8 cellular contexts compared by ENCODE assay signal in the genomic region with DNA sequence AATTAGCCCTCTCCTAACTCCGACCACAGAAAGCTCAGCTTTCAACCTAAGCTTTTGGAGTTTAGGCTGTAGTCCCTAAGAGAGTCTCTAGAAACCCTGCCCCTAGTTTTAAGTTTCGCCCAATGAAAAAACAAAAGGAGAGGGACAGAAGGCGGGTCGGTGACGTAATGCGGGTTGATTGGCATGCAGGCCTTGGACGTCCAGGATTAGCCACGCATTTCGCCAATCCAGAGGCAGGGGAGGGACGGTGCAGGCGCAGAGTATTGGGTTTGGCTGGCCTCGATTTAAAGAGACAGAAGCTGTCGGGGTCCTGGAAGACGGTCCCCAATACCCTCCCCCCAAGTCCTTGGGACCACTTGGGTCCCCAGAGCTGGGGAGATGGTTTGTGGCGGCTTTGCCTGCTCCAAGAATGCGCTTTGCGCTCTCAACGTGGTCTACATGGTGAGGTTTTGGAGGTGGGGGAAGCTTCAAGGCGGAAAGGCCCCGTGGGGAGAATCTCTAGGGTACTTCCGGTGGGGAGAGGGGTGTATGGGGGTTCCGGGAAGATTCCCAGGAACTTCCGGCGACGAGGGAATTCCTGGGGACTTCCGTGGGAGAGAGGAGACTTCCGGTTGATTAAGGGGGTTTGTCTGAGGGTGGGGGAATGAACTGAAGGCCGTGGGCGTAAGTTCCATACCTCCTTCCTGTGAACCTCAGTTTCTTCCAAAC. TPM values are rescaled to one million over a fixed set of nuclear protein-coding genes. Genes with fewer than 3 reads are reported as not detected.
DNase-seq lines count a peak whose midpoint lies in the region; ATAC-seq and TF ChIP-seq lines count a peak whose summit lies in the region.

A gene with protein sequence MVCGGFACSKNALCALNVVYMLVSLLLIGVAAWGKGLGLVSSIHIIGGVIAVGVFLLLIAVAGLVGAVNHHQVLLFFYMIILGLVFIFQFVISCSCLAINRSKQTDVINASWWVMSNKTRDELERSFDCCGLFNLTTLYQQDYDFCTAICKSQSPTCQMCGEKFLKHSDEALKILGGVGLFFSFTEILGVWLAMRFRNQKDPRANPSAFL (plus strand): TSS at position 263 of the 708 bp plus-strand sequence. CDS start 116 bp downstream, at position 379.

- no peak for TF ChIP-seq CTCF in DND-41 (IDR thresholded peaks at IDR 0.05; ENCODE audit: borderline replicate concordance, extremely low read depth, low read length, poor library complexity, severe bottlenecking)
- no peak for TF ChIP-seq CTCF in GM23338 (conservative IDR thresholded peaks at IDR 0.05; ENCODE audit: low read depth in 2 of 2)
- TF ChIP-seq CTCF in esophagus squamous epithelium (IDR thresholded peaks at IDR 0.05) = peak in 3 of 6 experiments; percentile 12 to 33 (median 19)

- H3K27me3 ChIP-seq in DND-41 (ENCODE audit: insufficient read depth, low read length, poor library complexity) = no peaks in the 10 kb centered on the region
- H3K27me3 ChIP-seq in GM23338 (ENCODE audit: insufficient read depth) = peaks cover 40% of the 10 kb centered on the region
- H3K27me3 ChIP-seq in esophagus squamous epithelium = peaks cover 0 to 24% (median under 1%) of the 10 kb centered on the region in 4 donors
- peaks cover 5% of the 10 kb centered on the region for H3K27me3 ChIP-seq in muscle layer of duodenum (ENCODE audit: low read depth, low read length)

- peaks cover 35% of the 10 kb centered on the region for H3F3A ChIP-seq in GM23338 (replicated peaks; ENCODE audit: low read depth)

- 1 to 2% methylated on average over 19 to 21 of the region's 29 CpGs for WGBS in esophagus squamous epithelium, 2 donors

- H3K36me3 Mint-ChIP-seq in GM23338 (ENCODE audit: low read depth) = peaks cover 42% of the 10 kb centered on the region
- H3K36me3 Mint-ChIP-seq in activated T-helper 1 cell treated with anti-CD3 and anti-CD28 coated beads, Interleukin-12 subunit alpha, Interleukin-12 subunit beta, Interleukin-2, Interleukin-4 antibody, amounts not matched to agents 30 ng/mL and 10 ng/mL and 1 ng/mL, durations not matched to agents 14 hours and 24 hours and 36 hours (ENCODE audit: low read depth) = peaks cover 24% of the 10 kb centered on the region

- H3K27ac Mint-ChIP-seq in GM23338 = peak within 1 kb of the TSS; percentile 99
- H3K27ac Mint-ChIP-seq in activated T-helper 1 cell treated with anti-CD3 and anti-CD28 coated beads, Interleukin-12 subunit alpha, Interleukin-12 subunit beta, Interleukin-2, Interleukin-4 antibody, amounts not matched to agents 30 ng/mL and 10 ng/mL and 1 ng/mL, durations not matched to agents 14 hours and 24 hours and 36 hours = peak within 1 kb of the TSS; percentile 92

- peak within 1 kb of the TSS; percentile 65 for H3K9ac ChIP-seq in DND-41 (ENCODE audit: low read depth, low read length)

- H3K79me2 ChIP-seq in DND-41 (ENCODE audit: insufficient read depth, low read length) (peaks cover 34% of the 10 kb centered on the region), GM23338 (replicated peaks; ENCODE audit: insufficient read depth) (peaks cover 6% of the 10 kb centered on the region; the same call in 1 of the 2 replicates)

- peak within 1 kb of the TSS; percentile 83 for H3K27ac ChIP-seq in DND-41 (ENCODE audit: low read length)
- peak within 1 kb of the TSS; percentile 91 for H3K27ac ChIP-seq in GM23338 (ENCODE audit: low read depth)
- peak within 1 kb of the TSS; percentile 94 to 99 (median 96) for H3K27ac ChIP-seq in esophagus squamous epithelium
- peak within 1 kb of the TSS; percentile 98 for H3K27ac ChIP-seq in muscle layer of duodenum (ENCODE audit: low read length)

- H3K4me2 ChIP-seq in DND-41 (ENCODE audit: insufficient read depth, low read length) = peak within 1 kb of the TSS; percentile 68
- peak within 1 kb of the TSS; percentile 80 for H3K4me2 ChIP-seq in GM23338

- peak in 2 of 4 donors; percentile 65 to 76 for TF ChIP-seq POLR2A in esophagus squamous epithelium (IDR thresholded peaks at IDR 0.05)

- H2AFZ ChIP-seq in DND-41 (ENCODE audit: low read depth, low read length) (peak within 1 kb of the TSS; percentile 68), GM23338 (no peak within 1 kb of the TSS)

- DNase-seq in DND-41 (peak; percentile 91), GM23338 (ENCODE audit: low spot score) (peak; percentile 99), LHCN-M2 (ENCODE audit: low read depth) (peak; percentile 98), RPMI7951 (ENCODE audit: low read depth) (peak; percentile 98), esophagus squamous epithelium (lab: John Stamatoyannopoulos, UW) (peak; percentile 81)
- peak; percentile 90 for DNase-seq in activated T-helper 1 cell treated with anti-CD3 and anti-CD28 coated beads, Interleukin-12 subunit alpha, Interleukin-12 subunit beta, Interleukin-2, Interleukin-4 antibody, amounts not matched to agents 30 ng/mL and 10 ng/mL and 1 ng/mL, durations not matched to agents 14 hours and 24 hours and 36 hours (ENCODE audit: low spot score)
- DNase-seq in stimulated activated CD8-positive, alpha-beta memory T cell treated with anti-CD3 and anti-CD28 coated beads, Interleukin-7, amount 100 ng/mL, for 24 hours (ENCODE audit: low read depth) = peak; percentile 91

- peak within 1 kb of the TSS; percentile 93 for H3K4me3 Mint-ChIP-seq in GM23338
- peak within 1 kb of the TSS; percentile 94 for H3K4me3 Mint-ChIP-seq in activated T-helper 1 cell treated with anti-CD3 and anti-CD28 coated beads, Interleukin-12 subunit alpha, Interleukin-12 subunit beta, Interleukin-2, Interleukin-4 antibody, amounts not matched to agents 30 ng/mL and 10 ng/mL and 1 ng/mL, durations not matched to agents 14 hours and 24 hours and 36 hours

- H4K20me1 ChIP-seq in DND-41 (ENCODE audit: insufficient read depth, low read length) (peaks cover 13% of the 10 kb centered on the region; the same call in 1 of the 2 replicates), GM23338 (replicated peaks; ENCODE audit: insufficient read depth) (no peaks in the 10 kb centered on the region; the same call in 1 of the 2 replicates)

- no peaks in the 10 kb centered on the region for H3K9me2 ChIP-seq in GM23338 (ENCODE audit: insufficient read depth)

- ATAC-seq in DND-41 (ENCODE audit: insufficient read depth, low read depth) = peak; percentile 73
- peak; percentile 89 for ATAC-seq in GM23338

- H3K4me1 ChIP-seq in DND-41 (ENCODE audit: insufficient read depth, low read length) (peaks cover 54% of the 10 kb centered on the region), GM23338 (ENCODE audit: insufficient read depth) (peaks cover 3% of the 10 kb centered on the region; the same call in 1 of the 2 replicates), esophagus squamous epithelium (peaks cover 0 to 32% (median 8%) of the 10 kb centered on the region in 3 donors), muscle layer of duodenum (ENCODE audit: control insufficient read depth in 1 of 2, insufficient read depth in 2 of 2, low read length in 2 of 2) (peaks cover 7 to 11% of the 10 kb centered on the region in 2 donors)

- peaks cover 13% of the 10 kb centered on the region for H3K4me1 Mint-ChIP-seq in GM23338
- peaks cover 63% of the 10 kb centered on the region for H3K4me1 Mint-ChIP-seq in activated T-helper 1 cell treated with anti-CD3 and anti-CD28 coated beads, Interleukin-12 subunit alpha, Interleukin-12 subunit beta, Interleukin-2, Interleukin-4 antibody, amounts not matched to agents 30 ng/mL and 10 ng/mL and 1 ng/mL, durations not matched to agents 14 hours and 24 hours and 36 hours (ENCODE audit: low read depth)

- peaks cover 39% of the 10 kb centered on the region for H3K27me3 Mint-ChIP-seq in GM23338 (ENCODE audit: insufficient read depth, low read depth, poor library complexity)
- no peaks in the 10 kb centered on the region for H3K27me3 Mint-ChIP-seq in activated T-helper 1 cell treated with anti-CD3 and anti-CD28 coated beads, Interleukin-12 subunit alpha, Interleukin-12 subunit beta, Interleukin-2, Interleukin-4 antibody, amounts not matched to agents 30 ng/mL and 10 ng/mL and 1 ng/mL, durations not matched to agents 14 hours and 24 hours and 36 hours (ENCODE audit: insufficient read depth)

- no peaks in the 10 kb centered on the region for H3K9me3 ChIP-seq in DND-41 (ENCODE audit: insufficient read depth, low read length, severe bottlenecking)
- H3K9me3 ChIP-seq in esophagus squamous epithelium = no peaks in the 10 kb centered on the region
- no peaks in the 10 kb centered on the region for H3K9me3 ChIP-seq in muscle layer of duodenum (ENCODE audit: control insufficient read depth in 1 of 2, low read length in 2 of 2)

- H3K36me3 ChIP-seq in DND-41 (ENCODE audit: insufficient read depth, low read length) = peaks cover 35% of the 10 kb centered on the region
- peaks cover 19% of the 10 kb centered on the region for H3K36me3 ChIP-seq in GM23338 (ENCODE audit: insufficient read depth)
- H3K36me3 ChIP-seq in esophagus squamous epithelium = peaks cover 7 to 37% (median 18%) of the 10 kb centered on the region in 3 donors
- H3K36me3 ChIP-seq in muscle layer of duodenum (ENCODE audit: control insufficient read depth in 1 of 2, insufficient read depth in 2 of 2, low read length in 2 of 2) = peaks cover 19 to 28% of the 10 kb centered on the region in 2 donors

- peak within 1 kb of the TSS; percentile 27 to 71; a peak in 3 of 4 replicates for H3K4me3 ChIP-seq in DND-41 (ENCODE audit: low read depth in 1 of 2, low read length in 2 of 2)
- peak within 1 kb of the TSS; percentile 67 for H3K4me3 ChIP-seq in GM23338
- peak within 1 kb of the TSS; percentile 75 to 91 (median 80) for H3K4me3 ChIP-seq in esophagus squamous epithelium
- H3K4me3 ChIP-seq in muscle layer of duodenum (ENCODE audit: low read depth in 1 of 2, low read length in 2 of 2) = peak within 1 kb of the TSS; percentile 80 to 88

- intact Hi-C loops in activated T-helper 1 cell treated with anti-CD3 and anti-CD28 coated beads, Interleukin-12 subunit alpha, Interleukin-12 subunit beta, Interleukin-2, Interleukin-4 antibody, amounts not matched to agents 30 ng/mL and 10 ng/mL and 1 ng/mL, durations not matched to agents 14 hours and 24 hours and 36 hours (cut with micrococcal nuclease) = loop anchor here (1.0 to 5.0 kb wide), 7 partner anchors 7 to 1852 kb away; a partner anchor contains a TSS
- intact Hi-C loops in esophagus squamous epithelium (cut with DNase I) = no loop called here

- no peaks in the 10 kb centered on the region; the same call in 2 of the 3 replicates for H3K9me3 Mint-ChIP-seq in GM23338
- no peaks in the 10 kb centered on the region for H3K9me3 Mint-ChIP-seq in activated T-helper 1 cell treated with anti-CD3 and anti-CD28 coated beads, Interleukin-12 subunit alpha, Interleukin-12 subunit beta, Interleukin-2, Interleukin-4 antibody, amounts not matched to agents 30 ng/mL and 10 ng/mL and 1 ng/mL, durations not matched to agents 14 hours and 24 hours and 36 hours

RNA-seq across cellular contexts. Expression of the gene that starts here (rescaled TPM):
- total RNA-seq in GM23338 (2014; rRNA removed; shearing (Covaris generic)) = 15.6 and 32.9 TPM in 2 replicates
- 12.9 and 15.5 TPM in 2 replicates for polyA plus RNA-seq in GM23338 (2016; fragmentation: Nextera tagmentation; extraction: Ambion mirVana)
- total RNA-seq in LHCN-M2 (2014; rRNA removed) = 67.3 and 87.6 TPM in 2 replicates
- polyA plus RNA-seq in LHCN-M2 (2012) = 36.8 TPM
- total RNA-seq in RPMI7951 (2014; rRNA removed; shearing (Covaris generic)) = 39.2 and 42.1 TPM in 2 replicates
- 24.0 and 24.5 TPM in 2 replicates for total RNA-seq in activated T-helper 1 cell treated with anti-CD3 and anti-CD28 coated beads, Interleukin-12 subunit alpha, Interleukin-12 subunit beta, Interleukin-2, Interleukin-4 antibody, amounts not matched to agents 30 ng/mL and 10 ng/mL and 1 ng/mL, durations not matched to agents 14 hours and 24 hours and 36 hours
- 10 to 100 TPM; 37.2 to 62.5 (median 40.2) TPM for total RNA-seq in esophagus squamous epithelium

Comparison
In these comparisons a context has a peak if more than half of its experiments do, and no peak if none do; other contexts are left out.
1. Peak in every context shown above with its lines: DNase-seq, ATAC-seq, H3K4me3 ChIP-seq and H3K27ac ChIP-seq.